11 cellular contexts compared by ENCODE assay signal in the genomic region with DNA sequence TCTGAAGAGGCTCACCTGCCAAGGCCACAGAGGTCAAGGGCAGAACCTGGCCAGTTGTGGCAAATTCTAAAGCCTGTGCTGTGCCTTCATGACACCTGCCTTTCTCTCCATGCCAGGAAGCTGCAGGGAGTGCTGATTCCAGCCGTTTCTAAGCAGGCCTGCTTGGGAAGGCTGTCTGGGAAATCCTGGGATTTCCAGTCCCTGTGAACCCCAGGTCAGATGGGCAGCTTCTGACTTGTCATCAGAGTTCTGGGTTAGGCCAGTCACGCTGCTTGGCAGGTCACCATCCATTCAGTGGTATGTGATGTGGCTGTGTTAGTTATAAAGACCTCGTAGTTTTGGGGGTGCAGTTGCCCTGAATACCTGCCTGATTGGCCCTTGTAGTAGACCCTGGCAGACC.
"Had no signal": no experiment of that assay in that cellular context is flagged by ENCODE, and none has a peak within 500 bp of the region (broad histone marks: within the 10 kb centered on the region; RNA-seq: fewer than 3 reads in every experiment).

No MANE protein-coding gene starts in this region.

- H3K27ac ChIP-seq: ascending aorta, heart left ventricle, thoracic aorta had no signal

- H3K4me1 ChIP-seq: ascending aorta had no signal

- H3K4me3 Mint-ChIP-seq: activated T-cell treated with anti-CD3 and anti-CD28 coated beads, Interleukin-2, amount 50 U/mL, for 4 hours; endodermal cell; T-helper 2 cell treated with Interferon-gamma antibody and Interleukin-4, amounts not matched to agents 5 μg/mL and 100 μg/mL, for 36 hours had no signal

- H3K36me3 ChIP-seq: thoracic aorta had no signal

- H3K9me3 Mint-ChIP-seq: activated T-cell treated with anti-CD3 and anti-CD28 coated beads, Interleukin-2, amount 50 U/mL, for 4 hours had no signal

- H3K27me3 ChIP-seq: ascending aorta, heart left ventricle had no signal

- ATAC-seq: activated T-cell treated with anti-CD3 and anti-CD28 coated beads, Interleukin-2, amount 50 U/mL, for 4 hours; heart left ventricle had no signal

- H3K27ac Mint-ChIP-seq: endodermal cell; T-helper 2 cell treated with Interferon-gamma antibody and Interleukin-4, amounts not matched to agents 5 μg/mL and 100 μg/mL, for 36 hours had no signal

- DNase-seq: activated gamma-delta T cell; activated T-cell treated with anti-CD3 and anti-CD28 coated beads, Interleukin-2, amount 50 U/mL, for 4 hours; endodermal cell; heart left ventricle; posterior cingulate gyrus; retina; stimulated activated CD4-positive, alpha-beta T cell treated with anti-CD3 and anti-CD28 coated beads, Interleukin-12 subunit alpha, Interleukin-12 subunit beta, amount 100 ng/mL, for 4 hours; stimulated activated CD4-positive, alpha-beta T cell treated with anti-CD3 and anti-CD28 coated beads, Interleukin-2, amount 100 ng/mL, for 24 hours had no signal

- H3K4me3 ChIP-seq: ascending aorta, heart left ventricle, thoracic aorta had no signal
